Comparison of ENCODE assay signal across 34 cellular contexts in genomic region chr9:98771209-98771874, GRCh38.
"Had no signal": no experiment of that assay in that cellular context is flagged by ENCODE, and none has a peak within 500 bp of the region (broad histone marks: within the 10 kb centered on the region; RNA-seq: fewer than 3 reads in every experiment).

No MANE protein-coding gene starts in this region.

- H3K36me3 ChIP-seq: breast epithelium had no signal

- H3K4me3 Mint-ChIP-seq: activated B cell treated with CpG ODN at 0.5 μM for 24 hours; activated CD4-positive, alpha-beta memory T cell treated with anti-CD3 and anti-CD28 coated beads for 36 hours; activated CD4-positive, alpha-beta T cell treated with anti-CD3 and anti-CD28 coated beads, Interleukin-2, amount 10 ng/mL, durations not matched to agents 24 days and 14 days; activated CD8-positive, alpha-beta T cell treated with anti-CD3 and anti-CD28 coated beads for 36 hours; activated naive CD4-positive, alpha-beta T cell treated with anti-CD3 and anti-CD28 coated beads for 36 hours; activated naive CD8-positive, alpha-beta T cell treated with anti-CD3 and anti-CD28 coated beads for 36 hours; activated T-cell treated with anti-CD3 and anti-CD28 coated beads, Interleukin-2, amount 50 U/mL, for 4 hours; activated T-cell treated with anti-CD3 and anti-CD28 coated beads, Interleukin-2, amount 50 U/mL, for 72 hours; activated T-helper 1 cell treated with anti-CD3 and anti-CD28 coated beads, Interleukin-12 subunit alpha, Interleukin-12 subunit beta, Interleukin-2, Interleukin-4 antibody, amounts not matched to agents 30 ng/mL and 10 ng/mL and 1 ng/mL, durations not matched to agents 14 hours and 24 hours and 36 hours; activated T-helper 17 cell treated with anti-CD3 and anti-CD28 coated beads, Interleukin-2, amount 50 U/mL, for 72 hours; T-helper 1 cell treated with Interleukin-12 subunit alpha and Interleukin-12 subunit beta and Interleukin-4 antibody, amounts not matched to agents 30 μg/mL and 1 μg/mL, for 36 hours; T-helper 2 cell treated with Interferon-gamma antibody and Interleukin-4, amounts not matched to agents 5 μg/mL and 100 μg/mL, for 36 hours had no signal

- H3K4me3 ChIP-seq: adrenal gland, body of pancreas, breast epithelium had no signal

- H3K27ac ChIP-seq: adrenal gland, body of pancreas, brain microvascular endothelial cell, breast epithelium, VCaP had no signal

- ATAC-seq: activated CD8-positive, alpha-beta T cell treated with anti-CD3 and anti-CD28 coated beads for 36 hours; activated naive CD4-positive, alpha-beta T cell treated with anti-CD3 and anti-CD28 coated beads, Interleukin-2, amount 50 U/mL, for 72 hours; activated T-cell treated with anti-CD3 and anti-CD28 coated beads, Interleukin-2, amount 50 U/mL, for 4 hours; activated T-cell treated with anti-CD3 and anti-CD28 coated beads, Interleukin-2, amount 50 U/mL, for 72 hours; activated T-helper 17 cell treated with anti-CD3 and anti-CD28 coated beads, Interleukin-2, amount 50 U/mL, for 72 hours; body of pancreas had no signal

- H3K27me3 Mint-ChIP-seq: activated B cell treated with CpG ODN at 0.5 μM for 24 hours; activated CD4-positive, alpha-beta memory T cell treated with anti-CD3 and anti-CD28 coated beads for 36 hours; activated CD4-positive, alpha-beta T cell treated with anti-CD3 and anti-CD28 coated beads, Interleukin-2, amount 10 ng/mL, durations not matched to agents 24 days and 14 days; activated CD8-positive, alpha-beta T cell treated with anti-CD3 and anti-CD28 coated beads for 36 hours; activated naive CD8-positive, alpha-beta T cell treated with anti-CD3 and anti-CD28 coated beads for 36 hours; activated T-helper 17 cell treated with anti-CD3 and anti-CD28 coated beads, Interleukin-2, amount 50 U/mL, for 72 hours had no signal

- H3K9me3 ChIP-seq: adrenal gland, body of pancreas, breast epithelium had no signal

- H3K27me3 ChIP-seq: adrenal gland, body of pancreas, brain microvascular endothelial cell, breast epithelium had no signal

- H3K9me3 Mint-ChIP-seq: activated B cell treated with CpG ODN at 0.5 μM for 24 hours; activated CD4-positive, alpha-beta memory T cell treated with anti-CD3 and anti-CD28 coated beads for 36 hours; activated CD4-positive, alpha-beta T cell treated with anti-CD3 and anti-CD28 coated beads, Interleukin-2, amount 10 ng/mL, durations not matched to agents 24 days and 14 days; activated CD8-positive, alpha-beta T cell treated with anti-CD3 and anti-CD28 coated beads for 36 hours; activated naive CD4-positive, alpha-beta T cell treated with anti-CD3 and anti-CD28 coated beads for 36 hours; activated naive CD4-positive, alpha-beta T cell treated with anti-CD3 and anti-CD28 coated beads, Interleukin-2, amount 50 U/mL, for 72 hours; activated naive CD8-positive, alpha-beta T cell treated with anti-CD3 and anti-CD28 coated beads for 36 hours; activated T-cell treated with anti-CD3 and anti-CD28 coated beads, Interleukin-2, amount 50 U/mL, for 4 hours; activated T-cell treated with anti-CD3 and anti-CD28 coated beads, Interleukin-2, amount 50 U/mL, for 72 hours; activated T-helper 1 cell treated with anti-CD3 and anti-CD28 coated beads, Interleukin-12 subunit alpha, Interleukin-12 subunit beta, Interleukin-2, Interleukin-4 antibody, amounts not matched to agents 30 ng/mL and 10 ng/mL and 1 ng/mL, durations not matched to agents 14 hours and 24 hours and 36 hours; activated T-helper 17 cell treated with anti-CD3 and anti-CD28 coated beads, Interleukin-2, amount 50 U/mL, for 72 hours; T-helper 1 cell treated with Interleukin-12 subunit alpha and Interleukin-12 subunit beta and Interleukin-4 antibody, amounts not matched to agents 30 μg/mL and 1 μg/mL, for 36 hours; T-helper 2 cell treated with Interferon-gamma antibody and Interleukin-4, amounts not matched to agents 5 μg/mL and 100 μg/mL, for 36 hours had no signal

- DNase-seq: activated B cell treated with CpG ODN at 0.5 μM for 24 hours; activated CD4-positive, alpha-beta memory T cell treated with anti-CD3 and anti-CD28 coated beads for 36 hours; activated CD4-positive, alpha-beta T cell treated with anti-CD3 and anti-CD28 coated beads for 4 hours; activated CD4-positive, alpha-beta T cell treated with anti-CD3 and anti-CD28 coated beads, Interleukin-2, amount 10 ng/mL, durations not matched to agents 24 days and 14 days; activated CD4-positive, alpha-beta T cell treated with anti-CD3 and anti-CD28 coated beads, Interleukin-2, amount 50 U/mL, for 1 hour; activated CD4-positive, alpha-beta T cell treated with anti-CD3 and anti-CD28 coated beads, Interleukin-2, amount 50 U/mL, for 4 hours; activated CD4-positive, CD25-positive, alpha-beta regulatory T cell treated with anti-CD3 and anti-CD28 coated beads, Interleukin-2, amount 50 U/mL, for 72 hours; activated CD8-positive, alpha-beta T cell treated with anti-CD3 and anti-CD28 coated beads for 36 hours; activated effector memory CD4-positive, alpha-beta T cell treated with anti-CD3 and anti-CD28 coated beads, Interleukin-2, amount 50 U/mL, for 16 hours; activated gamma-delta T cell treated with Interleukin-2 at 50 U/mL for 16 hours; activated naive CD4-positive, alpha-beta T cell; activated naive CD4-positive, alpha-beta T cell treated with anti-CD3 and anti-CD28 coated beads for 36 hours; activated naive CD4-positive, alpha-beta T cell treated with anti-CD3 and anti-CD28 coated beads, Interleukin-2, amount 50 U/mL, for 16 hours; activated naive CD8-positive, alpha-beta T cell treated with anti-CD3 and anti-CD28 coated beads for 36 hours; activated T-cell treated with anti-CD3 and anti-CD28 coated beads for 4 hours; activated T-cell treated with anti-CD3 and anti-CD28 coated beads, Interleukin-2, amount 50 U/mL, for 1 hour; activated T-cell treated with anti-CD3 and anti-CD28 coated beads, Interleukin-2, amount 50 U/mL, for 4 hours; activated T-cell treated with anti-CD3 and anti-CD28 coated beads, Interleukin-2, amount 50 U/mL, for 72 hours; adrenal gland; amniotic stem cell; aorta; body of pancreas; brain microvascular endothelial cell; SW 1271; T-helper 1 cell; T-helper 2 cell; T-helper 9 cell had no signal

- H3K27ac Mint-ChIP-seq: activated B cell treated with CpG ODN at 0.5 μM for 24 hours; activated CD4-positive, alpha-beta memory T cell treated with anti-CD3 and anti-CD28 coated beads for 36 hours; activated CD4-positive, alpha-beta T cell treated with anti-CD3 and anti-CD28 coated beads, Interleukin-2, amount 10 ng/mL, durations not matched to agents 24 days and 14 days; activated CD8-positive, alpha-beta T cell treated with anti-CD3 and anti-CD28 coated beads for 36 hours; activated naive CD4-positive, alpha-beta T cell treated with anti-CD3 and anti-CD28 coated beads for 36 hours; activated naive CD8-positive, alpha-beta T cell treated with anti-CD3 and anti-CD28 coated beads for 36 hours; activated T-cell treated with anti-CD3 and anti-CD28 coated beads, Interleukin-2, amount 50 U/mL, for 72 hours; activated T-helper 1 cell treated with anti-CD3 and anti-CD28 coated beads, Interleukin-12 subunit alpha, Interleukin-12 subunit beta, Interleukin-2, Interleukin-4 antibody, amounts not matched to agents 30 ng/mL and 10 ng/mL and 1 ng/mL, durations not matched to agents 14 hours and 24 hours and 36 hours; activated T-helper 17 cell treated with anti-CD3 and anti-CD28 coated beads, Interleukin-2, amount 50 U/mL, for 72 hours; T-helper 1 cell treated with Interleukin-12 subunit alpha and Interleukin-12 subunit beta and Interleukin-4 antibody, amounts not matched to agents 30 μg/mL and 1 μg/mL, for 36 hours; T-helper 2 cell treated with Interferon-gamma antibody and Interleukin-4, amounts not matched to agents 5 μg/mL and 100 μg/mL, for 36 hours had no signal

- H3K4me1 ChIP-seq: adrenal gland, body of pancreas, breast epithelium had no signal

- H3K4me1 Mint-ChIP-seq: activated B cell treated with CpG ODN at 0.5 μM for 24 hours; activated CD4-positive, alpha-beta T cell treated with anti-CD3 and anti-CD28 coated beads, Interleukin-2, amount 10 ng/mL, durations not matched to agents 24 days and 14 days; activated naive CD8-positive, alpha-beta T cell treated with anti-CD3 and anti-CD28 coated beads for 36 hours; activated T-helper 17 cell treated with anti-CD3 and anti-CD28 coated beads, Interleukin-2, amount 50 U/mL, for 72 hours had no signal
